8 cellular contexts compared by ENCODE assay signal in the genomic region with DNA sequence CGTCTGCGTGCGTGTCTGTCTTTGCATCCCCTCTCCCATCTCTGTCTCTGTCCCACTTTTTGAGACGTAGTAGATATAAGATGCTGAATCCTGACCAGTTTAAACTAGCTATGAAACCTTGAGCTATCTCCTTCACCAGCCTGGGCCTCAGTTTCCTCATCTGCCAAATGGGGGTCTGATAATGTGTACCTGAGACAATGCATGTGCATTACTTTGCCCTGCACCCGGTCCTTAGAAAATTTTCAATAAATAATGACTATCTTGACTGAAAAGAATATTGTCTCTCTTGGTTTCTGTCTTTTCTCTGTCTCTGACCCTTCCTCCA. TPM values are rescaled to one million over a fixed set of nuclear protein-coding genes. Genes with fewer than 3 reads are reported as not detected.
DNase-seq lines count a peak whose midpoint lies in the region; ATAC-seq, FAIRE-seq and TF ChIP-seq lines count a peak whose summit lies in the region.

No MANE protein-coding gene starts in this region.

- no peak overlapping the region for H3K18ac ChIP-seq in H1 (ENCODE audit: extremely low read depth, low read length)

- no peak overlapping the region for H2BK20ac ChIP-seq in H1 (ENCODE audit: low read length)

- H3K27ac ChIP-seq in C4-2B (peak overlapping the region; percentile 89), OCI-LY1 (ENCODE audit: low read depth, low read length, poor library complexity, severe bottlenecking) (peak overlapping the region; percentile 84), H1 (ENCODE audit: low read depth, low read length) (peak overlapping the region; percentile 57; the same call in 1 of the 2 replicates)

- no peak overlapping the region for H2BK5ac ChIP-seq in H1 (ENCODE audit: low read depth, low read length)

- no peak for TF ChIP-seq EP300 in H1 (IDR thresholded peaks at IDR 0.05; ENCODE audit: borderline replicate concordance in 1 of 2, low read depth in 2 of 2, low read length in 2 of 2)

- no peak overlapping the region for H3K23ac ChIP-seq in H1 (ENCODE audit: insufficient read length)

- no peak overlapping the region for H4K5ac ChIP-seq in H1 (ENCODE audit: insufficient read length, low read depth, low read length)

- ATAC-seq in HG02973 (IDR thresholded peaks at IDR 0.05; ENCODE audit: unreplicated experiment): no peak

- H3K79me2 ChIP-seq in OCI-LY1 (ENCODE audit: insufficient read depth, low read length) (0 out of 2 replicates have a peak, but pooled peaks cover 4% of the 10 kb centered on the region), H1 (ENCODE audit: control insufficient read depth in 1 of 2, insufficient read depth in 2 of 2, low read length in 2 of 2) (peaks cover 0 to 6% of the 10 kb centered on the region in 2 experiments; a peak in 2 of 4 replicates)

- no peak overlapping the region for H2BK120ac ChIP-seq in H1 (replicated peaks; ENCODE audit: low read depth, low read length)

- H3K23me2 ChIP-seq in H1 (ENCODE audit: low read depth, low read length): 0 out of 2 replicates have a peak, but pooled peaks cover 1% of the 10 kb centered on the region

- H4K8ac ChIP-seq in H1 (ENCODE audit: extremely low read depth, insufficient read depth, low read length): no peak overlapping the region

- no peak for TF ChIP-seq POLR2A in H1 (IDR thresholded peaks at IDR 0.05; ENCODE audit: control extremely low read depth in 1 of 2, low read depth in 2 of 2, low read length in 2 of 2)

- H2AFZ ChIP-seq in OCI-LY1 (ENCODE audit: low read length) (no peak overlapping the region), H1 (ENCODE audit: low read length) (peak overlapping the region; percentile 95), neuron (ENCODE audit: low read depth, low read length) (no peak overlapping the region)

- H3K36me3 ChIP-seq in OCI-LY1 (ENCODE audit: insufficient read depth, low read length): peaks cover 2% of the 10 kb centered on the region; the same call in 1 of the 2 replicates
- H3K36me3 ChIP-seq in H1 (ENCODE audit: control insufficient read depth in 2 of 4, insufficient read depth in 4 of 4, low read length in 3 of 4): no peaks in the 10 kb centered on the region; a peak in 1 of 8 replicates
- H3K36me3 ChIP-seq in neuron (ENCODE audit: insufficient read depth, low read length): peaks cover 3% of the 10 kb centered on the region

- H3K56ac ChIP-seq in H1 (replicated peaks; ENCODE audit: insufficient read length, low read depth, low read length): no peak overlapping the region

- H4K91ac ChIP-seq in H1 (replicated peaks; ENCODE audit: insufficient read length, low read length): no peak overlapping the region

- H4K20me1 ChIP-seq in OCI-LY1 (ENCODE audit: insufficient read depth, low read length) (no peaks in the 10 kb centered on the region), H1 (replicated peaks in 1 of 2; ENCODE audit: control insufficient read depth in 1 of 2, insufficient read depth in 2 of 2, low read length in 2 of 2) (no peaks in the 10 kb centered on the region)

- H3K79me1 ChIP-seq in H1 (ENCODE audit: low read depth, low read length): no peaks in the 10 kb centered on the region

- no peak for TF ChIP-seq RAD21 in H1 (IDR thresholded peaks at IDR 0.05 in 1 of 2, conservative IDR thresholded peaks at IDR 0.05 in 1 of 2; ENCODE audit: low read depth in 2 of 2, low read length in 2 of 2)

- no peak overlapping the region for H3K4ac ChIP-seq in H1 (replicated peaks; ENCODE audit: insufficient read length, low read depth, low read length)

- H2BK12ac ChIP-seq in H1 (ENCODE audit: low read depth, low read length): no peak overlapping the region

- H3K9me3 ChIP-seq in OCI-LY1 (ENCODE audit: low read length): no peaks in the 10 kb centered on the region
- no peaks in the 10 kb centered on the region for H3K9me3 ChIP-seq in H1 (ENCODE audit: insufficient read depth in 2 of 2, low read depth in 1 of 2, low read length in 1 of 2)
- H3K9me3 ChIP-seq in neuron (ENCODE audit: low read length): no peaks in the 10 kb centered on the region

- H3K4me2 ChIP-seq in OCI-LY1 (ENCODE audit: low read length): peak overlapping the region; percentile 89
- peak overlapping the region; percentile 67 to 77 for H3K4me2 ChIP-seq in H1 (ENCODE audit: insufficient read depth in 1 of 2, low read depth in 2 of 2, low read length in 2 of 2)

- no peak overlapping the region for H2AK5ac ChIP-seq in H1 (ENCODE audit: low read depth, low read length)

- no peak for FAIRE-seq in H1 (lab: Jason Lieb, UNC)

- no peak overlapping the region for H3K14ac ChIP-seq in H1 (ENCODE audit: insufficient read length)

- CTCF ChIA-PET in H1 (lab: Charles Lee; ENCODE audit: partially characterized antibody): no interaction called here
- CTCF ChIA-PET in GM10248 (lab: Yijun Ruan, JAX): no interaction called here

- POLR2A ChIA-PET in H1 (lab: Charles Lee; ENCODE audit: partially characterized antibody): interaction anchor here (1.3 kb wide), 1 partner anchor 12 kb away, joined by 4 read pairs; a partner anchor contains a TSS
- POLR2A ChIA-PET in GM10248 (lab: Yijun Ruan, JAX): interaction anchor here (1.3 kb wide), 1 partner anchor 12 kb away, joined by 7 read pairs; a partner anchor contains a TSS

- peaks cover 19% of the 10 kb centered on the region for H3K4me1 ChIP-seq in OCI-LY1 (ENCODE audit: insufficient read depth, low read length, severe bottlenecking)
- no peaks in the 10 kb centered on the region for H3K4me1 ChIP-seq in H1 (replicated peaks in 1 of 4; ENCODE audit: control insufficient read depth in 3 of 4, insufficient read depth in 4 of 4, low read length in 3 of 4)
- peaks cover 7% of the 10 kb centered on the region for H3K4me1 ChIP-seq in neuron (ENCODE audit: insufficient read depth, low read length)

- H3K4me3 ChIP-seq in OCI-LY1 (ENCODE audit: low read depth, low read length, poor library complexity, severe bottlenecking) (peak overlapping the region; percentile 87), H1 (ENCODE audit: extremely low read depth in 1 of 4, insufficient read depth in 2 of 4, low read depth in 3 of 4, low read length in 4 of 4) (peak overlapping the region; percentile 63 to 95 (median 76)), neuron (ENCODE audit: low read length) (peak overlapping the region; percentile 54)

- no peaks in the 10 kb centered on the region for H3F3A ChIP-seq in OCI-LY1 (ENCODE audit: insufficient read depth, low read length)

- H3K9me2 ChIP-seq in OCI-LY1 (ENCODE audit: low read depth, low read length): no peaks in the 10 kb centered on the region

- WGBS in H1 (ENCODE audit: extremely low coverage in 1 of 2, insufficient coverage in 1 of 2, insufficient read length in 1 of 2, insufficient replicate concordance in 2 of 2, low coverage in 1 of 2, low lambda C conversion rate in 2 of 2, missing lambda C conversion rate in 1 of 2), 2 experiments: 0% methylated on average over 2 of the region's 5 CpGs; no CpG with 5 or more reads in 1 of the 2 experiments

- H3K9ac ChIP-seq in OCI-LY1 (ENCODE audit: low read length) (peak overlapping the region; percentile 83), H1 (replicated peaks in 1 of 4; ENCODE audit: extremely low read depth in 1 of 4, low read depth in 3 of 4, low read length in 3 of 4) (peak overlapping the region in 3 of 4 experiments; percentile 53 to 83 (median 54); a peak in 4 of 7 replicates)

- H2BK15ac ChIP-seq in H1 (ENCODE audit: low read length): no peak overlapping the region

- DNase-seq in H1 (ENCODE audit: low read depth in 1 of 2, low spot score in 2 of 2): no peak
- DNase-seq in NCI-H748 (lab: John Stamatoyannopoulos, UW; ENCODE audit: unreplicated experiment): no peak
- no peak for DNase-seq in GM10248 (ENCODE audit: extremely low spot score)
- DNase-seq in DMS114 treated with DMSO at 0.1 percent for 48 hours (lab: John Stamatoyannopoulos, UW; ENCODE audit: unreplicated experiment): no peak

- H3K27me3 ChIP-seq in OCI-LY1 (ENCODE audit: insufficient read depth, low read length) (no peaks in the 10 kb centered on the region), H1 (replicated peaks in 1 of 4; ENCODE audit: control insufficient read depth in 3 of 4, extremely low read depth in 1 of 4, insufficient read depth in 3 of 4, low read length in 3 of 4) (no peaks in the 10 kb centered on the region), neuron (ENCODE audit: insufficient read depth, low read length) (no peaks in the 10 kb centered on the region)

- TF ChIP-seq CTCF in C4-2B (conservative IDR thresholded peaks at IDR 0.05) (no peak), OCI-LY1 (IDR thresholded peaks at IDR 0.05; ENCODE audit: low read length) (no peak), H1 (IDR thresholded peaks at IDR 0.05; ENCODE audit: control extremely low read depth in 1 of 3, insufficient read depth in 1 of 3, low read depth in 1 of 3, low read length in 3 of 3) (no peak), GM10248 (IDR thresholded peaks at IDR 0.05; ENCODE audit: control extremely low read depth, extremely low read depth, low read depth, missing control alignments) (no peak)

RNA-seq across cellular contexts. Expression of a gene that starts 0.6 kb away (rescaled TPM):
- 7.5 and 9.5 TPM in 2 replicates for total RNA-seq in H1 (2021; fragmentation: NEBNext Ultra II Directional; extraction: Animal tissue kit (Norgen Biotek cat#: 25700))
- 5.9 and 7.7 TPM in 2 replicates for polyA plus RNA-seq in H1 (2011; rRNA removed)
- polyA plus RNA-seq in H1 (2011; cell fraction: cytosol; rRNA removed): 5.2 TPM
- 40.0 TPM for polyA plus RNA-seq in H1 (2011; cell fraction: nucleus; rRNA removed)
- polyA plus RNA-seq in H1 (2012, experiment 1 of 2): 3.5 to 6.6 TPM (median 4.6 TPM) in 4 replicates
- 0.47 TPM for polyA plus RNA-seq in H1 (2012, experiment 2 of 2)
- polyA plus RNA-seq in H1 (2013, experiment 1 of 2): 5.5 TPM
- polyA plus RNA-seq in H1 (2013, experiment 2 of 2): 3.5 TPM
- polyA minus RNA-seq in H1 (2011; rRNA and poly(A)+ RNA removed): 66.2 and 69.4 TPM in 2 replicates
- 15.3 TPM for polyA minus RNA-seq in H1 (2011; cell fraction: cytosol; rRNA and poly(A)+ RNA removed)
- polyA minus RNA-seq in H1 (2011; cell fraction: nucleus; rRNA and poly(A)+ RNA removed): 96.4 TPM

RNA-seq across cellular contexts. Expression of a gene that starts 12.4 kb away (rescaled TPM):
- 13.7 and 14.0 TPM in 2 replicates for total RNA-seq in H1 (2021; fragmentation: NEBNext Ultra II Directional; extraction: Animal tissue kit (Norgen Biotek cat#: 25700))
- 13.4 and 13.7 TPM in 2 replicates for polyA plus RNA-seq in H1 (2011; rRNA removed)
- polyA plus RNA-seq in H1 (2011; cell fraction: cytosol; rRNA removed): 17.8 TPM
- 30.1 TPM for polyA plus RNA-seq in H1 (2011; cell fraction: nucleus; rRNA removed)
- polyA plus RNA-seq in H1 (2012, experiment 1 of 2): 21.1 to 25.6 TPM (median 24.1 TPM) in 4 replicates
- 5.4 TPM for polyA plus RNA-seq in H1 (2012, experiment 2 of 2)
- 16.7 TPM for polyA plus RNA-seq in H1 (2013, experiment 1 of 2)
- 15.2 TPM for polyA plus RNA-seq in H1 (2013, experiment 2 of 2)
- 7.3 and 9.6 TPM in 2 replicates for polyA minus RNA-seq in H1 (2011; rRNA and poly(A)+ RNA removed)
- 9.6 TPM for polyA minus RNA-seq in H1 (2011; cell fraction: cytosol; rRNA and poly(A)+ RNA removed)
- 10.6 TPM for polyA minus RNA-seq in H1 (2011; cell fraction: nucleus; rRNA and poly(A)+ RNA removed)

RNA-seq across cellular contexts. Expression of a gene that starts 46.0 kb away (rescaled TPM):
- 5.8 and 7.0 TPM in 2 replicates for total RNA-seq in H1 (2021; fragmentation: NEBNext Ultra II Directional; extraction: Animal tissue kit (Norgen Biotek cat#: 25700))
- polyA plus RNA-seq in H1 (2011; rRNA removed): 11.3 and 14.1 TPM in 2 replicates
- polyA plus RNA-seq in H1 (2011; cell fraction: cytosol; rRNA removed): 8.2 TPM
- polyA plus RNA-seq in H1 (2011; cell fraction: nucleus; rRNA removed): 18.3 TPM
- polyA plus RNA-seq in H1 (2012, experiment 1 of 2): 7.3 to 9.7 TPM (median 8.4 TPM) in 4 replicates
- polyA plus RNA-seq in H1 (2012, experiment 2 of 2): 4.7 TPM
- 4.0 TPM for polyA plus RNA-seq in H1 (2013, experiment 1 of 2)
- polyA plus RNA-seq in H1 (2013, experiment 2 of 2): 3.6 TPM
- 8.0 and 8.8 TPM in 2 replicates for polyA minus RNA-seq in H1 (2011; rRNA and poly(A)+ RNA removed)
- polyA minus RNA-seq in H1 (2011; cell fraction: cytosol; rRNA and poly(A)+ RNA removed): 5.8 TPM
- polyA minus RNA-seq in H1 (2011; cell fraction: nucleus; rRNA and poly(A)+ RNA removed): 5.3 TPM
